ENCODE assay signal across 1 cellular context in the genomic region with DNA sequence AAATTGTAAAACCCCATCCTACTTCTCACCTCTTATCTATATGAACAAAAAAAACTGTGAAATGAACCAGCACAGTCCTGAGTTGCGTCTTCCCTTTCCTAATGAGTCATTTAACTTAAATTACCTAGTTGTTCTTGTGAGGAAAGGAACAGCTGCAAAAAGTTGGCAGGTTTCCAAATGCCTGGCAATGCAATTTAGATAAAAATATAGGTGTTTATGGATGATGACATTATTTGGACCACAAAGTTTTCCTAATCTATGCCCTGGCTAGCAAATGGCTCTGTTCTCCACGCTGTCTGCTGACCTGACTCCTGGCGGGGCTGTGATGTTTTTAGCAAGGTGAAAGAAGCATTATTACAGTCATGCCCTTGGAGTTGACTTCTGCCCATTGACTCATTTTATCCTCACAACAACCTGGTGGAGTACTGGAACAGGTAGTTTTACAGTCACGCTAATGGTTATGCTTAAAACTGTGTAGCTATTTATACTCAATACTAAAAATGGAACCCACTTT.
TF ChIP-seq lines count a peak whose summit lies in the region.

No MANE protein-coding gene starts in this region.

TF ChIP-seq in HEK293, 187 proteins besides CTCF, POLR2A, EP300 and RAD21 (continued from another document):
- TF ChIP-seq, protein P1, sequence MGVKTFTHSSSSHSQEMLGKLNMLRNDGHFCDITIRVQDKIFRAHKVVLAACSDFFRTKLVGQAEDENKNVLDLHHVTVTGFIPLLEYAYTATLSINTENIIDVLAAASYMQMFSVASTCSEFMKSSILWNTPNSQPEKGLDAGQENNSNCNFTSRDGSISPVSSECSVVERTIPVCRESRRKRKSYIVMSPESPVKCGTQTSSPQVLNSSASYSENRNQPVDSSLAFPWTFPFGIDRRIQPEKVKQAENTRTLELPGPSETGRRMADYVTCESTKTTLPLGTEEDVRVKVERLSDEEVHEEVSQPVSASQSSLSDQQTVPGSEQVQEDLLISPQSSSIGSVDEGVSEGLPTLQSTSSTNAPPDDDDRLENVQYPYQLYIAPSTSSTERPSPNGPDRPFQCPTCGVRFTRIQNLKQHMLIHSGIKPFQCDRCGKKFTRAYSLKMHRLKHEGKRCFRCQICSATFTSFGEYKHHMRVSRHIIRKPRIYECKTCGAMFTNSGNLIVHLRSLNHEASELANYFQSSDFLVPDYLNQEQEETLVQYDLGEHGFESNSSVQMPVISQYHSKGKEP (tag by site-specific recombination; IDR thresholded peaks at IDR 0.05): 0 out of 2 replicates have a peak, but pooled peaks have one; percentile 38
- TF ChIP-seq SP7 (tag by site-specific recombination; IDR thresholded peaks at IDR 0.05): peak; percentile 80
- TF ChIP-seq ZNF558 (tag by site-specific recombination; IDR thresholded peaks at IDR 0.05): no peak; the same call in 1 of the 2 replicates
- peak; percentile 94 for TF ChIP-seq FEZF1 (tag by site-specific recombination; IDR thresholded peaks at IDR 0.05)
- TF ChIP-seq ZNF221 (tag by site-specific recombination; IDR thresholded peaks at IDR 0.05; ENCODE audit: borderline replicate concordance): no peak
- TF ChIP-seq KLF8 (tag by site-specific recombination; IDR thresholded peaks at IDR 0.05): peak; percentile 22; the same call in 1 of the 2 replicates
- TF ChIP-seq ZFP3 (tag by site-specific recombination; IDR thresholded peaks at IDR 0.05; ENCODE audit: low read depth): no peak
- TF ChIP-seq ZXDB (tag by site-specific recombination; IDR thresholded peaks at IDR 0.05): 0 out of 2 replicates have a peak, but pooled peaks have one; percentile 37
- no peak for TF ChIP-seq MEIS1 (CRISPR knock-in tag; IDR thresholded peaks at IDR 0.05; ENCODE audit: borderline replicate concordance)
- no peak for TF ChIP-seq WT1 (tag by site-specific recombination; IDR thresholded peaks at IDR 0.05)
- peak; percentile 90 for TF ChIP-seq ZNF843 (tag by site-specific recombination; IDR thresholded peaks at IDR 0.05)
- peak; percentile 79 for TF ChIP-seq ZNF366 (tag by site-specific recombination; conservative IDR thresholded peaks at IDR 0.05)
- TF ChIP-seq ZNF561 (tag by site-specific recombination; IDR thresholded peaks at IDR 0.05; ENCODE audit: borderline replicate concordance): peak; percentile 53; the same call in 1 of the 2 replicates
- no peak for TF ChIP-seq ZNF404 (tag by site-specific recombination; IDR thresholded peaks at IDR 0.05)
- TF ChIP-seq HOXA7 (CRISPR knock-in tag; IDR thresholded peaks at IDR 0.05; ENCODE audit: borderline replicate concordance): no peak
